Comparison of ENCODE assay signal across 18 cellular contexts in the genomic region with DNA sequence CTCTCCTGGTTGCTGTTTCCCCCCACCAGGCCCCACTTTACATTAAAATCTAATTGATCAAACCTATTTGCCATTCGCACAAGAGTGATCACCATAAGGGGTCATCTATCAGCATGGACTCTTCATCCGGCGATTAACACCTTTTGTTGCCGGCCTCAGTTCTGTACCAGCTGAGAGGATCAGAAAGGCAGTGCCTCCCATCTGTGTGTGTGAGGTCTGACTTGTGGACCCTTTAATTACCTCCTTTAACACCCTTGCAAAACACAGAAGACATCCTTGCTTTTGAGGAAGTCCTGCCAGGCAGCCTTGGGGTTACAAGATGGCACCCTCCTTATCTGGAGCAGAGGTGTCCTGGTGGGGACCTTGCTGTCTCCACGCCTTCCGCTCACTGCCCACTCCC.
DNase-seq lines count a peak whose midpoint lies in the region; ATAC-seq, FAIRE-seq and TF ChIP-seq lines count a peak whose summit lies in the region.
"Had no signal": no experiment of that assay in that cellular context is flagged by ENCODE, and none has a peak within 500 bp of the region (broad histone marks: within the 10 kb centered on the region; RNA-seq: fewer than 3 reads in every experiment).

No MANE protein-coding gene starts in this region.

- H3K9me3 Mint-ChIP-seq in progenitor cell of endocrine pancreas (ENCODE audit: low read depth) (no peaks in the 10 kb centered on the region), Caco-2 (ENCODE audit: unreplicated experiment) (no peaks in the 10 kb centered on the region)
- H3K9me3 Mint-ChIP-seq in activated CD8-positive, alpha-beta T cell treated with anti-CD3 and anti-CD28 coated beads, Interleukin-2, amount 10 ng/mL, durations not matched to agents 7 days and 5 days (ENCODE audit: insufficient read depth) = no peaks in the 10 kb centered on the region

- H3K14ac ChIP-seq in H1 (ENCODE audit: insufficient read length) = no peak overlapping the region

- DNase-seq in NOMO-1 treated with DMSO at 0.1 percent for 48 hours (lab: John Stamatoyannopoulos, UW; ENCODE audit: unreplicated experiment) = peak; percentile 8
- DNase-seq in H1 (ENCODE audit: low read depth in 1 of 2, low spot score in 2 of 2) = no peak
- no peak for DNase-seq in progenitor cell of endocrine pancreas (ENCODE audit: low spot score, unreplicated experiment)
- no peak for DNase-seq in Caco-2
- no peak for DNase-seq in stimulated activated CD4-positive, alpha-beta T cell treated with anti-CD3 and anti-CD28 coated beads, Interleukin-2, amount 100 ng/mL, for 24 hours
- no peak for DNase-seq in activated CD8-positive, alpha-beta T cell treated with anti-CD3 and anti-CD28 coated beads, Interleukin-2, amount 10 ng/mL, durations not matched to agents 7 days and 5 days
- DNase-seq: 8988T; AML-193; CD4-positive, CD25-positive, alpha-beta regulatory T cell; DMS79; GOT3 had no signal

- peaks cover 60% of the 10 kb centered on the region for H3K27me3 Mint-ChIP-seq in progenitor cell of endocrine pancreas
- H3K27me3 Mint-ChIP-seq in Caco-2 (ENCODE audit: insufficient read depth, unreplicated experiment) = no peaks in the 10 kb centered on the region
- H3K27me3 Mint-ChIP-seq in activated CD8-positive, alpha-beta T cell treated with anti-CD3 and anti-CD28 coated beads, Interleukin-2, amount 10 ng/mL, durations not matched to agents 7 days and 5 days (ENCODE audit: low read depth) = peaks cover 13% of the 10 kb centered on the region

- no peak overlapping the region; the same call in 1 of the 2 replicates for H4K8ac ChIP-seq in H1 (ENCODE audit: extremely low read depth, insufficient read depth, low read length)

- H3K18ac ChIP-seq in H1 (ENCODE audit: extremely low read depth, low read length) = no peak overlapping the region

- no peak for FAIRE-seq in H1 (lab: Jason Lieb, UNC)
- FAIRE-seq: GM12878, GM18507, HepG2, HTR-8/SVneo had no signal

- no peak overlapping the region for H3K4ac ChIP-seq in H1 (replicated peaks; ENCODE audit: insufficient read length, low read depth, low read length)

- no peak overlapping the region for H4K5ac ChIP-seq in H1 (ENCODE audit: insufficient read length, low read depth, low read length)

- H3K9me3 ChIP-seq in BLaER1 (no peaks in the 10 kb centered on the region), H1 (ENCODE audit: insufficient read depth in 2 of 2, low read depth in 1 of 2, low read length in 1 of 2) (no peaks in the 10 kb centered on the region), Caco-2 (no peaks in the 10 kb centered on the region)
- H3K9me3 ChIP-seq: BLaER1 treated with 17β-estradiol and CSF1 and Interleukin-3, amounts not matched to agents 10 nM and 100 nM; HAP-1 had no signal

- H3K27ac ChIP-seq in BLaER1 (no peak overlapping the region), H1 (ENCODE audit: low read depth, low read length) (no peak overlapping the region)
- H3K27ac ChIP-seq: BLaER1 treated with 17β-estradiol and CSF1 and Interleukin-3, amounts not matched to agents 10 nM and 100 nM had no signal

- no peaks in the 10 kb centered on the region for H3K23me2 ChIP-seq in H1 (ENCODE audit: low read depth, low read length)

- H3K27me3 ChIP-seq in BLaER1 (0 out of 2 replicates have a peak, but pooled peaks cover 3% of the 10 kb centered on the region), H1 (replicated peaks in 1 of 4; ENCODE audit: control insufficient read depth in 3 of 4, extremely low read depth in 1 of 4, insufficient read depth in 3 of 4, low read length in 3 of 4) (no peaks in the 10 kb centered on the region; a peak in 1 of 7 replicates), Caco-2 (replicated peaks; ENCODE audit: control insufficient read depth, insufficient read depth, low read length) (no peaks in the 10 kb centered on the region)

- intact Hi-C loops in Caco-2 (cut with micrococcal nuclease; ENCODE audit: unreplicated experiment) = no loop called here

- no peaks in the 10 kb centered on the region for H3K79me1 ChIP-seq in H1 (ENCODE audit: low read depth, low read length)

- no peaks in the 10 kb centered on the region for H3K79me2 ChIP-seq in H1 (ENCODE audit: control insufficient read depth in 1 of 2, insufficient read depth in 2 of 2, low read length in 2 of 2)

- no peak overlapping the region for H2BK5ac ChIP-seq in H1 (ENCODE audit: low read depth, low read length)

- no peak overlapping the region for H4K91ac ChIP-seq in H1 (replicated peaks; ENCODE audit: insufficient read length, low read length)

- TF ChIP-seq POLR2A in H1 (IDR thresholded peaks at IDR 0.05; ENCODE audit: control extremely low read depth in 1 of 2, low read depth in 2 of 2, low read length in 2 of 2) = no peak

- H2BK120ac ChIP-seq in H1 (replicated peaks; ENCODE audit: low read depth, low read length) = no peak overlapping the region

- H3K4me3 ChIP-seq in BLaER1 (no peak overlapping the region), H1 (ENCODE audit: extremely low read depth in 1 of 4, insufficient read depth in 2 of 4, low read depth in 3 of 4, low read length in 4 of 4) (no peak overlapping the region), Caco-2 (ENCODE audit: low read depth, low read length) (no peak overlapping the region)
- H3K4me3 ChIP-seq: BLaER1 treated with 17β-estradiol and CSF1 and Interleukin-3, amounts not matched to agents 10 nM and 100 nM; GM12878; HAP-1 had no signal

- H3K36me3 Mint-ChIP-seq in progenitor cell of endocrine pancreas (ENCODE audit: insufficient read depth) (no peaks in the 10 kb centered on the region), Caco-2 (ENCODE audit: insufficient read depth, unreplicated experiment) (no peaks in the 10 kb centered on the region)
- no peaks in the 10 kb centered on the region for H3K36me3 Mint-ChIP-seq in activated CD8-positive, alpha-beta T cell treated with anti-CD3 and anti-CD28 coated beads, Interleukin-2, amount 10 ng/mL, durations not matched to agents 7 days and 5 days (ENCODE audit: low read depth)
- H3K36me3 Mint-ChIP-seq: CD4-positive, CD25-positive, alpha-beta regulatory T cell had no signal

- H3K4me2 ChIP-seq in BLaER1 = peak overlapping the region; percentile 20; the same call in 1 of the 2 replicates
- H3K4me2 ChIP-seq in H1 (ENCODE audit: insufficient read depth in 1 of 2, low read depth in 2 of 2, low read length in 2 of 2) = no peak overlapping the region

- no peak for TF ChIP-seq EP300 in H1 (IDR thresholded peaks at IDR 0.05; ENCODE audit: borderline replicate concordance in 1 of 2, low read depth in 2 of 2, low read length in 2 of 2)

- no peak overlapping the region for H3K56ac ChIP-seq in H1 (replicated peaks; ENCODE audit: insufficient read length, low read depth, low read length)

- H3K4me1 ChIP-seq in BLaER1 (peaks cover 64% of the 10 kb centered on the region), H1 (replicated peaks in 1 of 4; ENCODE audit: control insufficient read depth in 3 of 4, insufficient read depth in 4 of 4, low read length in 3 of 4) (peaks cover 0 to 8% (median 5%) of the 10 kb centered on the region in 4 experiments; a peak in 4 of 7 replicates), Caco-2 (no peaks in the 10 kb centered on the region)

- H4K20me1 ChIP-seq in BLaER1 (no peaks in the 10 kb centered on the region), H1 (replicated peaks in 1 of 2; ENCODE audit: control insufficient read depth in 1 of 2, insufficient read depth in 2 of 2, low read length in 2 of 2) (no peaks in the 10 kb centered on the region)

- H3K4me3 Mint-ChIP-seq in progenitor cell of endocrine pancreas (ENCODE audit: low read depth) = no peak overlapping the region
- no peak overlapping the region for H3K4me3 Mint-ChIP-seq in Caco-2 (ENCODE audit: unreplicated experiment)
- H3K4me3 Mint-ChIP-seq in activated CD8-positive, alpha-beta T cell treated with anti-CD3 and anti-CD28 coated beads, Interleukin-2, amount 10 ng/mL, durations not matched to agents 7 days and 5 days = no peak overlapping the region
- H3K4me3 Mint-ChIP-seq: CD4-positive, CD25-positive, alpha-beta regulatory T cell had no signal

- no peak overlapping the region for H2AK5ac ChIP-seq in H1 (ENCODE audit: low read depth, low read length)

- CTCF ChIA-PET in H1 (lab: Charles Lee; ENCODE audit: partially characterized antibody) = interaction anchor here (0.7 kb wide), 1 partner anchor 54 kb away, joined by 4 read pairs; no protein-coding TSS in a partner anchor
- CTCF ChIA-PET in Caco-2 (lab: Charles Lee) = no interaction called here
- CTCF ChIA-PET in activated CD8-positive, alpha-beta T cell treated with anti-CD3 and anti-CD28 coated beads, Interleukin-2, amount 10 ng/mL, durations not matched to agents 7 days and 5 days (lab: Charles Lee) = no interaction called here

- ATAC-seq in activated CD8-positive, alpha-beta T cell treated with anti-CD3 and anti-CD28 coated beads, Interleukin-2, amount 10 ng/mL, durations not matched to agents 7 days and 5 days = no peak
- ATAC-seq: GM12878, HepG2 had no signal

- TF ChIP-seq CTCF in H1 (IDR thresholded peaks at IDR 0.05; ENCODE audit: control extremely low read depth in 1 of 3, insufficient read depth in 1 of 3, low read depth in 1 of 3, low read length in 3 of 3) (no peak), progenitor cell of endocrine pancreas (IDR thresholded peaks at IDR 0.05; ENCODE audit: unreplicated experiment) (no peak), Caco-2 (IDR thresholded peaks at IDR 0.05; ENCODE audit: insufficient read depth in 1 of 2, low read depth in 1 of 2, low read length in 1 of 2, severe bottlenecking in 1 of 2, unreplicated experiment in 1 of 2) (no peak)

- no peak overlapping the region for H2BK20ac ChIP-seq in H1 (ENCODE audit: low read length)

- H3K27ac Mint-ChIP-seq in progenitor cell of endocrine pancreas (peak overlapping the region; percentile 5), Caco-2 (ENCODE audit: unreplicated experiment) (no peak overlapping the region)
- H3K27ac Mint-ChIP-seq in activated CD8-positive, alpha-beta T cell treated with anti-CD3 and anti-CD28 coated beads, Interleukin-2, amount 10 ng/mL, durations not matched to agents 7 days and 5 days = no peak overlapping the region
- H3K27ac Mint-ChIP-seq: CD4-positive, CD25-positive, alpha-beta regulatory T cell had no signal

- POLR2A ChIA-PET in H1 (lab: Charles Lee; ENCODE audit: partially characterized antibody) = no interaction called here
- POLR2A ChIA-PET in Caco-2 (lab: Charles Lee) = no interaction called here
- POLR2A ChIA-PET in activated CD8-positive, alpha-beta T cell treated with anti-CD3 and anti-CD28 coated beads, Interleukin-2, amount 10 ng/mL, durations not matched to agents 7 days and 5 days (lab: Charles Lee) = no interaction called here

- H3K9ac ChIP-seq in BLaER1 (no peak overlapping the region), H1 (replicated peaks in 1 of 4; ENCODE audit: extremely low read depth in 1 of 4, low read depth in 3 of 4, low read length in 3 of 4) (no peak overlapping the region)
- H3K9ac ChIP-seq: BLaER1 treated with 17β-estradiol and CSF1 and Interleukin-3, amounts not matched to agents 10 nM and 100 nM had no signal

- no TSS peak for BruUV-seq in Caco-2 (replicated peaks; lab: Mats Ljungman, UMichigan)

- H3K36me3 ChIP-seq in BLaER1 (no peaks in the 10 kb centered on the region), H1 (ENCODE audit: control insufficient read depth in 2 of 4, insufficient read depth in 4 of 4, low read length in 3 of 4) (no peaks in the 10 kb centered on the region), Caco-2 (ENCODE audit: control insufficient read depth, insufficient read depth, low read length) (no peaks in the 10 kb centered on the region)
- H3K36me3 ChIP-seq: BLaER1 treated with 17β-estradiol and CSF1 and Interleukin-3, amounts not matched to agents 10 nM and 100 nM; HAP-1 had no signal

- H2AFZ ChIP-seq in H1 (ENCODE audit: low read length) = peak overlapping the region; percentile 21; the same call in 1 of the 2 replicates

- no peak overlapping the region for H2BK15ac ChIP-seq in H1 (ENCODE audit: low read length)

- TF ChIP-seq RAD21 in H1 (IDR thresholded peaks at IDR 0.05 in 1 of 2, conservative IDR thresholded peaks at IDR 0.05 in 1 of 2; ENCODE audit: low read depth in 2 of 2, low read length in 2 of 2) = no peak

- 86% methylated on average over 6 of the region's 6 CpGs; no CpG with 5 or more reads in 1 of the 2 experiments for WGBS in H1 (ENCODE audit: extremely low coverage in 1 of 2, insufficient coverage in 1 of 2, insufficient read length in 1 of 2, insufficient replicate concordance in 2 of 2, low coverage in 1 of 2, low lambda C conversion rate in 2 of 2, missing lambda C conversion rate in 1 of 2), 2 experiments

- H3K23ac ChIP-seq in H1 (ENCODE audit: insufficient read length) = no peak overlapping the region

- H2BK12ac ChIP-seq in H1 (ENCODE audit: low read depth, low read length) = no peak overlapping the region

- H3K4me1 Mint-ChIP-seq in progenitor cell of endocrine pancreas (ENCODE audit: low read depth) = peaks cover 15% of the 10 kb centered on the region
- no peaks in the 10 kb centered on the region for H3K4me1 Mint-ChIP-seq in Caco-2 (ENCODE audit: low read depth, unreplicated experiment)
- no peaks in the 10 kb centered on the region for H3K4me1 Mint-ChIP-seq in activated CD8-positive, alpha-beta T cell treated with anti-CD3 and anti-CD28 coated beads, Interleukin-2, amount 10 ng/mL, durations not matched to agents 7 days and 5 days (ENCODE audit: low read depth)
